In the genomic region with DNA sequence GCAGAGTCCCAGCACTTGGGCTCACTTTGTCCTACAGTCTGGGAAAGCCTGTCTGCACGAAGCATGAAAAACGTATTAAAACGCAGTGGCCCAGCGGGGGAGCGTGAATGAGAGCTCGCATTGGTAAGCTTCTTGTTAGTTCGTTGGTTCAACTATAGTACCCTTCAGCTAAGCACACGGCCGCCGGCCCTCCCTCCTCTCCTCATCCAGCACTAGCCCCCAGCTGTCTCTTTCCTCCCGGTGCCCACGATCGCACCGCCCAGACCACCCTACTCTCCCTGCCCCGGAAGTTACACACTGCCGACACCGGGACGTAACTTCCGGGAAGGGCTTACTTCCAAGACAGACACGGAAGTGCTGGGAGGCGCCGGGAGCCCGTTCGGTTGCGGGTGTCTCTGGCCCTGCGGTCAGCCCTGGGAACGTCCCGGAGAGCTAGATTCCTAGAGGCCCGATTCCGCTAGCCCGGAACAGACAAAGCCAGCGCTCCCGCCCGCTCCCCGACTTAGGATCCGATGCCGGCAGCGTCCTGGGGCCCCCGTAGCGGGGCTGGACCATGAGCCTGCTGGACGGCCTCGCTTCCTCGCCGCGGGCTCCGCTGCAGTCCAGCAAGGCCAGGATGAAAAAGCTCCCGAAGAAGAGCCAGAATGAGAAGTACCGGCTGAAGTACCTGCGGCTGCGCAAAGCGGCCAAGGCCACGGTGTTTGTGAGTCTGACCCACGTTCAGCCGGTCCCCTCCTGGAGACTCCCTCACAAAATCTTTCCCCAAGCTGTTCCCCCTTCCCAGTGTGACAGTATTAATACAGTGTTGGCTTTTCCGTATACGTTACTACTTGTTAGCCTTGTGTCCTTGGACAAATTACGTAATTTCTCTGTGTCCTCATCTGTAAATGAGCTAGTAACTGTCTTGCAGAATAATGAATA, we compare ENCODE assay signal across 8 cellular contexts. TPM values are rescaled to one million over a fixed set of nuclear protein-coding genes. Genes with fewer than 3 reads are reported as not detected.
DNase-seq lines count a peak whose midpoint lies in the region; ATAC-seq, FAIRE-seq and TF ChIP-seq lines count a peak whose summit lies in the region.

A gene with protein sequence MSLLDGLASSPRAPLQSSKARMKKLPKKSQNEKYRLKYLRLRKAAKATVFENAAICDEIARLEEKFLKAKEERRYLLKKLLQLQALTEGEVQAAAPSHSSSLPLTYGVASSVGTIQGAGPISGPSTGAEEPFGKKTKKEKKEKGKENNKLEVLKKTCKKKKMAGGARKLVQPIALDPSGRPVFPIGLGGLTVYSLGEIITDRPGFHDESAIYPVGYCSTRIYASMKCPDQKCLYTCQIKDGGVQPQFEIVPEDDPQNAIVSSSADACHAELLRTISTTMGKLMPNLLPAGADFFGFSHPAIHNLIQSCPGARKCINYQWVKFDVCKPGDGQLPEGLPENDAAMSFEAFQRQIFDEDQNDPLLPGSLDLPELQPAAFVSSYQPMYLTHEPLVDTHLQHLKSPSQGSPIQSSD (plus strand): TSS at position 334 of the 921 bp plus-strand sequence. CDS start 220 bp downstream, at position 554.

- ATAC-seq in GM21737 (IDR thresholded peaks at IDR 0.05; ENCODE audit: unreplicated experiment) = peak; percentile 99
- ATAC-seq in activated T-cell treated with anti-CD3 and anti-CD28 coated beads, Interleukin-2, amount 50 U/mL, for 72 hours (replicated peaks in 1 of 2) = peak; percentile 99 to 100

- DNase-seq in DMS53 treated with DMSO at 0.1 percent for 48 hours (lab: John Stamatoyannopoulos, UW; ENCODE audit: unreplicated experiment) = peak; percentile 68
- peak; percentile 66 for DNase-seq in RCC 7860 (ENCODE audit: low spot score)
- peak; percentile 85 to 86 for DNase-seq in activated T-cell treated with anti-CD3 and anti-CD28 coated beads, Interleukin-2, amount 50 U/mL, for 72 hours
- DNase-seq in esophagus muscularis mucosa (ENCODE audit: extremely low spot score) = peak; percentile 98
- DNase-seq in stimulated activated CD8-positive, alpha-beta memory T cell treated with anti-CD3 and anti-CD28 coated beads, Interleukin-7, amount 100 ng/mL, for 4 hours (ENCODE audit: low read depth in 2 of 2) = peak; percentile 76 to 77

- intact Hi-C loops in esophagus muscularis mucosa (cut with DNase I) = no loop called here

- WGBS in esophagus muscularis mucosa = under 1% methylated on average over 38 of the region's 57 CpGs

- H3K36me3 ChIP-seq in KOPT-K1 (ENCODE audit: insufficient read depth, low read length) (peaks cover 32% of the 10 kb centered on the region), esophagus muscularis mucosa (peaks cover 0 to 31% (median 28%) of the 10 kb centered on the region in 4 donors), muscle layer of duodenum (ENCODE audit: control insufficient read depth in 1 of 2, insufficient read depth in 2 of 2, low read length in 2 of 2) (peaks cover 23 to 27% of the 10 kb centered on the region in 2 donors)

- peaks cover 0 to 5% (median 0%) of the 10 kb centered on the region in 4 donors for H3K27me3 ChIP-seq in esophagus muscularis mucosa
- no peaks in the 10 kb centered on the region for H3K27me3 ChIP-seq in muscle layer of duodenum (ENCODE audit: low read depth, low read length)

- no peaks in the 10 kb centered on the region for H3K9me3 ChIP-seq in KOPT-K1 (ENCODE audit: insufficient read depth, low read length, poor library complexity, severe bottlenecking)
- H3K9me3 ChIP-seq in esophagus muscularis mucosa = no peaks in the 10 kb centered on the region
- no peaks in the 10 kb centered on the region for H3K9me3 ChIP-seq in muscle layer of duodenum (ENCODE audit: control insufficient read depth in 1 of 2, low read length in 2 of 2)

- H3K9me3 Mint-ChIP-seq in activated T-cell treated with anti-CD3 and anti-CD28 coated beads, Interleukin-2, amount 50 U/mL, for 72 hours = peaks cover 0 to 1% of the 10 kb centered on the region in 2 donors

- FAIRE-seq in RCC 7860 (lab: Jason Lieb, UNC) = no peak

- peaks cover 9% of the 10 kb centered on the region for H3K27me3 Mint-ChIP-seq in activated T-cell treated with anti-CD3 and anti-CD28 coated beads, Interleukin-2, amount 50 U/mL, for 72 hours (ENCODE audit: low read depth)

- peak; percentile 83 for TF ChIP-seq POLR2A in esophagus muscularis mucosa (IDR thresholded peaks at IDR 0.05; ENCODE audit: low read depth)

- TF ChIP-seq CTCF in esophagus muscularis mucosa (IDR thresholded peaks at IDR 0.05) = no peak

- H3K4me3 ChIP-seq in esophagus muscularis mucosa = peak within 1 kb of the TSS; percentile 74 to 98 (median 88)
- H3K4me3 ChIP-seq in muscle layer of duodenum (ENCODE audit: low read depth in 1 of 2, low read length in 2 of 2) = peak within 1 kb of the TSS; percentile 80 to 93

- H3K27ac Mint-ChIP-seq in activated T-cell treated with anti-CD3 and anti-CD28 coated beads, Interleukin-2, amount 50 U/mL, for 72 hours = peak within 1 kb of the TSS; percentile 99

- peaks cover 22 to 39% (median 29%) of the 10 kb centered on the region in 4 donors for H3K4me1 ChIP-seq in esophagus muscularis mucosa
- peaks cover 0 to 19% of the 10 kb centered on the region in 2 donors for H3K4me1 ChIP-seq in muscle layer of duodenum (ENCODE audit: control insufficient read depth in 1 of 2, insufficient read depth in 2 of 2, low read length in 2 of 2)

- peaks cover 4 to 13% of the 10 kb centered on the region in 2 donors for H3K36me3 Mint-ChIP-seq in activated T-cell treated with anti-CD3 and anti-CD28 coated beads, Interleukin-2, amount 50 U/mL, for 72 hours (ENCODE audit: insufficient read depth in 2 of 2)

- H3K4me3 Mint-ChIP-seq in activated T-cell treated with anti-CD3 and anti-CD28 coated beads, Interleukin-2, amount 50 U/mL, for 72 hours = peak within 1 kb of the TSS; percentile 95 to 99

- no peak for TF ChIP-seq EP300 in esophagus muscularis mucosa (IDR thresholded peaks at IDR 0.05)

- H3K4me1 Mint-ChIP-seq in activated T-cell treated with anti-CD3 and anti-CD28 coated beads, Interleukin-2, amount 50 U/mL, for 72 hours (ENCODE audit: low read depth) = peaks cover 22% of the 10 kb centered on the region

- H3K27ac ChIP-seq in KOPT-K1 (ENCODE audit: low read depth, low read length, poor library complexity, severe bottlenecking) (peak within 1 kb of the TSS; percentile 73), esophagus muscularis mucosa (replicated peaks in 1 of 4) (peak within 1 kb of the TSS; percentile 92 to 97 (median 96)), muscle layer of duodenum (ENCODE audit: low read length) (peak within 1 kb of the TSS; percentile 95)

RNA-seq across cellular contexts. Expression of the gene that starts here (rescaled TPM):
- 10 to 100 TPM; 45.5 to 50.8 TPM for total RNA-seq in activated T-cell treated with anti-CD3 and anti-CD28 coated beads, Interleukin-2, amount 50 U/mL, for 72 hours
- total RNA-seq in esophagus muscularis mucosa = 10 to 100 TPM; 32.0 to 50.9 (median 35.8) TPM

Comparison
In these comparisons a context has a peak if more than half of its experiments do, and no peak if none do; other contexts are left out.
1. Peak in every context shown above with its lines: DNase-seq, ATAC-seq, H3K4me3 ChIP-seq and H3K27ac ChIP-seq.